In genomic region chr19:41192574-41193419, GRCh38 we compare ENCODE assay signal across 8 cellular contexts. TPM values are rescaled to one million over a fixed set of nuclear protein-coding genes. Genes with fewer than 3 reads are reported as not detected.
A peak's percentile ranks its signal among the peaks of the same experiment; 100 is the strongest.
DNase-seq lines count a peak whose midpoint lies in the region; ATAC-seq, FAIRE-seq and TF ChIP-seq lines count a peak whose summit lies in the region.

CYP2S1 (plus strand) TSS chr19:41193219; CDS start chr19:41193265, 46 bp downstream.

- H3K4me3 ChIP-seq in IMR-90 (ENCODE audit: insufficient read depth, low read depth, low read length), result peak within 1 kb of the TSS; percentile 33
- H3K4me3 ChIP-seq in bronchial epithelial cell (ENCODE audit: low read depth, low read length), result peak within 1 kb of the TSS; percentile 83

- no peak within 1 kb of the TSS for H3K27ac ChIP-seq in IMR-90 (ENCODE audit: insufficient read depth, low read length)

- no peak for TF ChIP-seq POLR2A in IMR-90 (IDR thresholded peaks at IDR 0.05; ENCODE audit: low read depth, low read length)

- H3K27me3 ChIP-seq in IMR-90 (ENCODE audit: control insufficient read depth, insufficient read depth, low read length), result no peaks in the 10 kb centered on the region; the same call in 1 of the 2 replicates
- H3K27me3 ChIP-seq in bronchial epithelial cell (ENCODE audit: control insufficient read depth, insufficient read depth, low read length), result no peaks in the 10 kb centered on the region

- dilution Hi-C loops in IMR-90 (cut with HindIII; ENCODE audit: low sequenced_read_pairs, unreplicated experiment), result no loop called here

- H2AK5ac ChIP-seq in IMR-90 (ENCODE audit: low read depth, low read length), result peak within 1 kb of the TSS; percentile 49; the same call in 1 of the 2 replicates

- CTCF ChIA-PET in IMR-90 (lab: Yijun Ruan, JAX), result interaction anchor here (0.5 to 0.8 kb wide), 2 partner anchors 11 to 14 kb away, joined by 3 to 4 read pairs; no protein-coding TSS in a partner anchor

- TF ChIP-seq CTCF in IMR-90 (conservative IDR thresholded peaks at IDR 0.05; ENCODE audit: low read depth, low read length), result no peak
- TF ChIP-seq CTCF in bronchial epithelial cell (IDR thresholded peaks at IDR 0.05; ENCODE audit: insufficient read depth, low read length, severe bottlenecking), result no peak

- no peaks in the 10 kb centered on the region for H4K20me1 ChIP-seq in IMR-90 (ENCODE audit: insufficient read depth, low read length)

- WGBS in IMR-90 (ENCODE audit: extremely low coverage in 2 of 2, insufficient read length in 1 of 2), 2 experiments, result 1% methylated on average over 23 of the region's 57 CpGs; no CpG with 5 or more reads in 1 of the 2 experiments

- in situ Hi-C loops in IMR-90 (cut with MboI; ENCODE audit: low sequenced_read_pairs), result no loop called here

- no peak within 1 kb of the TSS for H2BK15ac ChIP-seq in IMR-90 (ENCODE audit: low read depth, low read length)

- peak within 1 kb of the TSS; percentile 35 for H3K4ac ChIP-seq in IMR-90 (ENCODE audit: low read depth, low read length)

- H3K23ac ChIP-seq in IMR-90 (ENCODE audit: low read depth, low read length), result no peak within 1 kb of the TSS

- H3K14ac ChIP-seq in IMR-90 (replicated peaks; ENCODE audit: low read depth, low read length), result no peak within 1 kb of the TSS

- no peak within 1 kb of the TSS for H3K56ac ChIP-seq in IMR-90 (ENCODE audit: extremely low read depth, insufficient read depth, low read length)

- BruUV-seq in IMR-90 (replicated peaks; lab: Mats Ljungman, UMichigan), result no TSS peak

- 0 out of 4 replicates have a peak within 1 kb of the TSS, but pooled peaks have one; percentile 31 to 44 for H4K8ac ChIP-seq in IMR-90 (ENCODE audit: low read depth in 2 of 2, low read length in 2 of 2)

- peak; percentile 78 for ATAC-seq in IMR-90 (ENCODE audit: low read depth)
- ATAC-seq in GM18868 (IDR thresholded peaks at IDR 0.05; ENCODE audit: unreplicated experiment), result no peak
- no peak for ATAC-seq in HG03097 (IDR thresholded peaks at IDR 0.05; ENCODE audit: low FRiP score, unreplicated experiment)
- no peak for ATAC-seq in HG03039 (IDR thresholded peaks at IDR 0.05; ENCODE audit: unreplicated experiment)

- peaks cover 3% of the 10 kb centered on the region; the same call in 1 of the 2 replicates for H3K4me1 ChIP-seq in IMR-90 (ENCODE audit: control insufficient read depth, insufficient read depth, low read length)

- no peak within 1 kb of the TSS for H3K18ac ChIP-seq in IMR-90 (ENCODE audit: low read depth, low read length)

- peak within 1 kb of the TSS; percentile 58 for H3K4me2 ChIP-seq in IMR-90 (ENCODE audit: low read depth, low read length)

- no peak within 1 kb of the TSS; the same call in 1 of the 2 replicates for H2BK120ac ChIP-seq in IMR-90 (ENCODE audit: low read depth, low read length)

- POLR2A ChIA-PET in IMR-90 (lab: Charles Lee; ENCODE audit: unreplicated experiment), result no interaction called here

- DNase-seq in AG08396 (ENCODE audit: low spot score), result peak; percentile 70
- peak; percentile 22 for DNase-seq in IMR-90
- DNase-seq in bronchial epithelial cell (ENCODE audit: low read depth), result no peak
- DNase-seq in lung microvascular endothelial cell (ENCODE audit: low read depth in 2 of 2), result peak; percentile 11 to 34
- no peak for DNase-seq in NCI-H2029 (lab: John Stamatoyannopoulos, UW)

- FAIRE-seq in bronchial epithelial cell (lab: Jason Lieb, UNC), result no peak

- H3K9ac ChIP-seq in IMR-90 (ENCODE audit: low read depth, low read length), result peak within 1 kb of the TSS; percentile 19; the same call in 1 of the 2 replicates

- peaks cover 4% of the 10 kb centered on the region; the same call in 1 of the 2 replicates for H3K9me1 ChIP-seq in IMR-90 (ENCODE audit: insufficient read depth, low read length)

- no peak within 1 kb of the TSS for H2BK20ac ChIP-seq in IMR-90 (ENCODE audit: low read depth, low read length)

- H2AK9ac ChIP-seq in IMR-90 (replicated peaks; ENCODE audit: low read depth, low read length, poor library complexity), result peak within 1 kb of the TSS; percentile 73

- H4K91ac ChIP-seq in IMR-90 (ENCODE audit: insufficient read depth, low read depth, low read length), result no peak within 1 kb of the TSS

- intact Hi-C loops in IMR-90 (cut with micrococcal nuclease), result no loop called here

- no peaks in the 10 kb centered on the region; a peak in 1 of 4 replicates for H3K79me1 ChIP-seq in IMR-90 (ENCODE audit: low read depth in 1 of 2, low read length in 2 of 2)

- no peak for TF ChIP-seq RAD21 in IMR-90 (IDR thresholded peaks at IDR 0.05; ENCODE audit: low read length)

- peak within 1 kb of the TSS; percentile 84 for H2AFZ ChIP-seq in IMR-90 (replicated peaks; ENCODE audit: low read length, poor library complexity)

- H3K9me3 ChIP-seq in IMR-90 (ENCODE audit: control insufficient read depth, insufficient read depth, low read length), result no peaks in the 10 kb centered on the region

- H2BK5ac ChIP-seq in IMR-90 (ENCODE audit: low read depth, low read length, poor library complexity, severe bottlenecking), result no peak within 1 kb of the TSS

- no peak within 1 kb of the TSS for H4K5ac ChIP-seq in IMR-90 (ENCODE audit: low read depth, low read length)

- no peaks in the 10 kb centered on the region for H3K36me3 ChIP-seq in IMR-90 (ENCODE audit: control insufficient read depth, insufficient read depth, low read length)
- no peaks in the 10 kb centered on the region for H3K36me3 ChIP-seq in bronchial epithelial cell (ENCODE audit: control insufficient read depth, insufficient read depth, low read length)

TF ChIP-seq in IMR-90, 13 proteins besides CTCF, POLR2A, EP300 and RAD21:
- no peak for TF ChIP-seq ELK1 (IDR thresholded peaks at IDR 0.05; ENCODE audit: borderline replicate concordance, low read depth, low read length)
- no peak for TF ChIP-seq MAZ (IDR thresholded peaks at IDR 0.05; ENCODE audit: borderline replicate concordance, low read depth, low read length)
- no peak for TF ChIP-seq RCOR1 (IDR thresholded peaks at IDR 0.05; ENCODE audit: insufficient replicate concordance, low read length)

RNA-seq across cellular contexts. Expression of gene CYP2S1, which starts in this region (rescaled TPM):
- total RNA-seq in IMR-90 (2012; rRNA removed) (0.54 and 0.83 TPM in 2 replicates), bronchial epithelial cell (13.3 and 23.4 TPM in 2 replicates), lung microvascular endothelial cell (0.65 TPM in 1 of 2 replicates, not detected in the other)
- 0.98 and 2.1 TPM in 2 replicates for polyA plus RNA-seq in IMR-90 (2012; rRNA removed)
- 0.75 and 1.4 TPM in 2 replicates for polyA plus RNA-seq in IMR-90 (2012; cell fraction: cytosol; rRNA removed)
- polyA plus RNA-seq in IMR-90 (2012; cell fraction: nucleus; rRNA removed; ENCODE audit: low replicate concordance), result 0.77 and 1.2 TPM in 2 replicates

Comparison
In these comparisons a context has a peak if more than half of its experiments do, and no peak if none do; other contexts are left out.
1. Peak in DNase-seq in lung microvascular endothelial cell; RNA of the gene not detected or under 1 TPM.
2. DNase-seq: peak in AG08396 (single experiment) and IMR-90 (single experiment); none in bronchial epithelial cell (single experiment) and NCI-H2029 (single experiment).